Comparison of ENCODE assay signal across 12 cellular contexts in genomic region chr20:843908-844307, GRCh38. TPM values are rescaled to one million over a fixed set of nuclear protein-coding genes. Genes with fewer than 3 reads are reported as not detected.
DNase-seq lines count a peak whose midpoint lies in the region; ATAC-seq and TF ChIP-seq lines count a peak whose summit lies in the region.
"Had no signal": no experiment of that assay in that cellular context is flagged by ENCODE, and none has a peak within 500 bp of the region (broad histone marks: within the 10 kb centered on the region; RNA-seq: fewer than 3 reads in every experiment).

No MANE protein-coding gene starts in this region.

- H3K4me3 ChIP-seq in Loucy (ENCODE audit: low read length, poor library complexity, severe bottlenecking) (peak overlapping the region; percentile 73), parathyroid adenoma (ENCODE audit: low read depth, low read length) (no peak overlapping the region)
- no peak overlapping the region for H3K4me3 ChIP-seq in effector memory CD4-positive, alpha-beta T cell (ENCODE audit: insufficient read depth, low read depth, low read length, poor library complexity, severe bottlenecking)

- no peaks in the 10 kb centered on the region for H3F3A ChIP-seq in Loucy (ENCODE audit: low read depth)

- H3K4me1 ChIP-seq in Loucy (ENCODE audit: insufficient read depth, low read length, poor library complexity, severe bottlenecking) (peaks cover 63% of the 10 kb centered on the region), parathyroid adenoma (peaks cover 23% of the 10 kb centered on the region)
- H3K4me1 ChIP-seq in effector memory CD4-positive, alpha-beta T cell (ENCODE audit: control insufficient read depth, insufficient read depth, low read length, poor library complexity, severe bottlenecking): peaks cover 53% of the 10 kb centered on the region

- no peaks in the 10 kb centered on the region for H3K27me3 ChIP-seq in CD4-positive, alpha-beta T cell (ENCODE audit: control insufficient read depth, insufficient read depth, low read length)
- H3K27me3 ChIP-seq in Loucy (ENCODE audit: insufficient read depth, low read length, poor library complexity, severe bottlenecking) (no peaks in the 10 kb centered on the region), parathyroid adenoma (ENCODE audit: control insufficient read depth, insufficient read depth, low read length) (no peaks in the 10 kb centered on the region)
- no peaks in the 10 kb centered on the region for H3K27me3 ChIP-seq in effector memory CD4-positive, alpha-beta T cell (replicated peaks; ENCODE audit: control insufficient read depth, insufficient read depth, low read length, poor library complexity, severe bottlenecking)
- H3K27me3 ChIP-seq: vagina had no signal

- H3K4me2 ChIP-seq in Loucy (ENCODE audit: low read depth, low read length, poor library complexity, severe bottlenecking): peak overlapping the region; percentile 91
- H3K4me2 ChIP-seq in parathyroid adenoma (ENCODE audit: low read length): no peak overlapping the region

- ATAC-seq in CD4-positive, alpha-beta T cell (ENCODE audit: poor library complexity): no peak
- no peak for ATAC-seq in GM21423 (IDR thresholded peaks at IDR 0.05; ENCODE audit: unreplicated experiment)

- H3K27ac Mint-ChIP-seq in CD4-positive, alpha-beta T cell: peak overlapping the region; percentile 89
- H3K27ac Mint-ChIP-seq: memory B cell had no signal

- no peak for TF ChIP-seq CTCF in CD4-positive, alpha-beta T cell (IDR thresholded peaks at IDR 0.05)
- TF ChIP-seq CTCF in Loucy (conservative IDR thresholded peaks at IDR 0.05; ENCODE audit: low read length) (no peak), parathyroid adenoma (IDR thresholded peaks at IDR 0.05) (no peak)

- H3K9me3 Mint-ChIP-seq in CD4-positive, alpha-beta T cell: no peaks in the 10 kb centered on the region
- H3K9me3 Mint-ChIP-seq: memory B cell had no signal

- H3K9me2 ChIP-seq in Loucy (replicated peaks; ENCODE audit: low read depth, low read length): no peaks in the 10 kb centered on the region

- POLR2A ChIA-PET in CD4-positive, alpha-beta T cell (lab: Charles Lee): interaction anchor here (0.9 to 7.5 kb wide), 3 partner anchors 10 to 25 kb away, joined by 4 to 109 read pairs (median 5); partner anchors contain the start of gene FAM110A

- no peak overlapping the region for H3K27ac ChIP-seq in CD4-positive, alpha-beta T cell (ENCODE audit: low read depth, low read length)
- peak overlapping the region; percentile 68 for H3K27ac ChIP-seq in effector memory CD4-positive, alpha-beta T cell (ENCODE audit: insufficient read depth, low read length, poor library complexity, severe bottlenecking)
- H3K27ac ChIP-seq in parathyroid adenoma: peak overlapping the region; percentile 41
- H3K27ac ChIP-seq: sigmoid colon, SK-N-MC had no signal

- no peak overlapping the region for H2AFZ ChIP-seq in Loucy (ENCODE audit: low read length)
- H2AFZ ChIP-seq in parathyroid adenoma: no peak overlapping the region

- peaks cover 11% of the 10 kb centered on the region for H3K36me3 Mint-ChIP-seq in CD4-positive, alpha-beta T cell (ENCODE audit: low read depth)

- H3K4me1 Mint-ChIP-seq in CD4-positive, alpha-beta T cell (ENCODE audit: low read depth): peaks cover 61% of the 10 kb centered on the region

- H3K27me3 Mint-ChIP-seq in CD4-positive, alpha-beta T cell: no peaks in the 10 kb centered on the region
- H3K27me3 Mint-ChIP-seq: memory B cell had no signal

- H3K9ac ChIP-seq in Loucy (ENCODE audit: low read depth, low read length, poor library complexity, severe bottlenecking) (no peak overlapping the region), parathyroid adenoma (no peak overlapping the region)

- H3K36me3 ChIP-seq in Loucy (ENCODE audit: insufficient read depth, low read length): no peaks in the 10 kb centered on the region
- peaks cover 12% of the 10 kb centered on the region for H3K36me3 ChIP-seq in effector memory CD4-positive, alpha-beta T cell (ENCODE audit: control insufficient read depth, insufficient read depth, low read length)
- no peaks in the 10 kb centered on the region for H3K36me3 ChIP-seq in parathyroid adenoma (ENCODE audit: control insufficient read depth, insufficient read depth, low read length)
- H3K36me3 ChIP-seq: sigmoid colon, vagina had no signal

- intact Hi-C loops in CD4-positive, alpha-beta T cell (cut with DNase I, micrococcal nuclease): loop anchor here (1.0 kb wide), 1 partner anchor 11 kb away; the partner anchor contains the start of gene FAM110A (in 2 of the 2)

- peak overlapping the region; percentile 89 for H3K4me3 Mint-ChIP-seq in CD4-positive, alpha-beta T cell

- DNase-seq in CD4-positive, alpha-beta T cell: no peak
- DNase-seq in effector memory CD4-positive, alpha-beta T cell: no peak
- DNase-seq in anterior cingulate cortex (lab: John Stamatoyannopoulos, UW) (no peak), NCI-H1436 treated with DMSO at 0.1 percent for 48 hours (lab: John Stamatoyannopoulos, UW) (no peak), iPS-NIHi11 (ENCODE audit: low spot score) (no peak)

- H3K79me2 ChIP-seq in Loucy (ENCODE audit: insufficient read depth, low read length): peaks cover 67% of the 10 kb centered on the region
- peaks cover 12% of the 10 kb centered on the region for H3K79me2 ChIP-seq in parathyroid adenoma

- H3K9me3 ChIP-seq in CD4-positive, alpha-beta T cell (ENCODE audit: control insufficient read depth, low read length): no peaks in the 10 kb centered on the region
- H3K9me3 ChIP-seq in Loucy (ENCODE audit: insufficient read depth, low read depth, low read length): no peaks in the 10 kb centered on the region
- no peaks in the 10 kb centered on the region for H3K9me3 ChIP-seq in effector memory CD4-positive, alpha-beta T cell (ENCODE audit: control insufficient read depth, low read length)
- no peaks in the 10 kb centered on the region for H3K9me3 ChIP-seq in parathyroid adenoma (ENCODE audit: control insufficient read depth, low read length)
- H3K9me3 ChIP-seq: sigmoid colon, vagina had no signal

- no peaks in the 10 kb centered on the region for H4K20me1 ChIP-seq in Loucy (ENCODE audit: insufficient read depth, low read length, poor library complexity, severe bottlenecking)

- CTCF ChIA-PET in CD4-positive, alpha-beta T cell (lab: Charles Lee): interaction anchor here (1.2 to 2.2 kb wide), 3 partner anchors 11 to 112 kb away, joined by 3 to 6 read pairs (median 6); partner anchors contain the start of gene FAM110A

RNA-seq across cellular contexts. Expression of gene FAM110A, which starts 10.4 kb away (rescaled TPM):
- total RNA-seq in CD4-positive, alpha-beta T cell: 1 to 10 TPM; 4.5 to 4.8 TPM
